ENCODE assay signal across 20 cellular contexts in the genomic region with DNA sequence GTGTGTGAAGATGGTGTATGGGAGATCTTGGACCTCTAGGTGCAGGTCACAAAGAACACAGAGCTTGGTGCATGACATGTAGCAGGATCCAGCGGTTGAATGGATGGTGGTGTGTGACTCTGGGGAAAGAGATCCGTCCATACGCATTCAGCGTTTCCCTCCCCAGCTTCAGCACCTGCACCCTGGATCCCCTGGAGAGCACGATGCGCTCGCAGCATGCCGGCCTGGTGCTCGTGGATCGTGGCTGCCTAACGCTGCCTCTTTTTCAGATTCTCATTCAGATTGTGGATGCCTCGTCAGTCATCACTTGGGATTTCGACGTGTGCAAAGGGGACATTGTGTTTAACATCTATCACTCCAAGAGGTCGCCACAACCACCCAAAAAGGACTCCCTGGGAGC.
DNase-seq lines count a peak whose midpoint lies in the region; ATAC-seq, FAIRE-seq and TF ChIP-seq lines count a peak whose summit lies in the region.
"Had no signal": no experiment of that assay in that cellular context is flagged by ENCODE, and none has a peak within 500 bp of the region (broad histone marks: within the 10 kb centered on the region; RNA-seq: fewer than 3 reads in every experiment).

No MANE protein-coding gene starts in this region.

- DNase-seq in stimulated activated naive CD8-positive, alpha-beta T cell treated with anti-CD3 and anti-CD28 coated beads, Interleukin-15, amount 100 ng/mL, for 72 hours, result no peak
- DNase-seq in GM12878 (ENCODE audit: low read depth, low spot score) (no peak), neuronal stem cell (ENCODE audit: low spot score) (no peak), upper lobe of right lung (no peak), activated gamma-delta T cell treated with Interleukin-2 at 50 U/mL for 16 hours (no peak), SW 1271 (lab: John Stamatoyannopoulos, UW) (no peak), NCI-H1105 treated with DMSO at 0.1 percent for 48 hours (lab: John Stamatoyannopoulos, UW) (no peak)
- DNase-seq: activated CD8-positive, alpha-beta T cell treated with anti-CD3 and anti-CD28 coated beads for 36 hours; activated naive CD4-positive, alpha-beta T cell treated with anti-CD3 and anti-CD28 coated beads, Interleukin-2, amount 10 ng/mL, durations not matched to agents 7 days and 5 days; activated T-cell treated with anti-CD3 and anti-CD28 coated beads, Interleukin-2, amount 50 U/mL, for 1 hour; GOT3; heart right ventricle; KG1; left lung; NCI-H510A treated with DMSO at 0.1 percent for 48 hours; T-helper 9 cell; testis had no signal

- TF ChIP-seq CTCF in GM12878 (IDR thresholded peaks at IDR 0.05 in 2 of 3, conservative IDR thresholded peaks at IDR 0.05 in 1 of 3; ENCODE audit: control insufficient read depth in 2 of 3, extremely low read depth in 1 of 3, insufficient read depth in 1 of 3, low read depth in 3 of 3, low read length in 3 of 3) (no peak), upper lobe of right lung (IDR thresholded peaks at IDR 0.05) (no peak)

- no peak overlapping the region for H3K4ac ChIP-seq in neuronal stem cell (ENCODE audit: low read length)

- FAIRE-seq in GM12878 (lab: Jason Lieb, UNC), result no peak
- FAIRE-seq: colon had no signal

- peak overlapping the region; percentile 14 for H3K27ac Mint-ChIP-seq in stimulated activated naive CD8-positive, alpha-beta T cell treated with anti-CD3 and anti-CD28 coated beads, Interleukin-15, Interleukin-2, amounts not matched to agents 100 ng/mL and 50 ng/mL, for 24 hours
- H3K27ac Mint-ChIP-seq in stimulated activated naive CD8-positive, alpha-beta T cell treated with anti-CD3 and anti-CD28 coated beads, Interleukin-15, amount 100 ng/mL, for 72 hours, result peak overlapping the region in 1 of 2 donors; percentile 8
- H3K27ac Mint-ChIP-seq: activated CD8-positive, alpha-beta T cell treated with anti-CD3 and anti-CD28 coated beads for 36 hours; activated naive CD4-positive, alpha-beta T cell treated with anti-CD3 and anti-CD28 coated beads, Interleukin-2, amount 10 ng/mL, durations not matched to agents 7 days and 5 days had no signal

- ATAC-seq in stimulated activated naive CD8-positive, alpha-beta T cell treated with anti-CD3 and anti-CD28 coated beads, Interleukin-15, amount 100 ng/mL, for 72 hours, result no peak
- ATAC-seq in GM12878 (no peak), upper lobe of right lung (no peak)
- ATAC-seq: activated CD8-positive, alpha-beta T cell treated with anti-CD3 and anti-CD28 coated beads for 36 hours; heart right ventricle; left lung; SK-N-SH treated with all-trans-retinoic acid at 6 μM for 48 hours had no signal

- H3K4me2 ChIP-seq in GM12878 (ENCODE audit: control insufficient read depth, insufficient read depth), result peak overlapping the region; percentile 85
- H3K4me2 ChIP-seq in neuronal stem cell (ENCODE audit: insufficient read depth, low read length, poor library complexity, severe bottlenecking), result no peak overlapping the region

- in situ Hi-C loops in GM12878 (cut with MboI), result no loop called here

- no peak overlapping the region for H3K14ac ChIP-seq in neuronal stem cell (ENCODE audit: low read length)

- POLR2A ChIA-PET in GM12878 (lab: Charles Lee), result interaction anchor here (0.8 to 3.5 kb wide), 10 partner anchors 10 to 123 kb away, joined by 3 to 18 read pairs (median 9); a partner anchor contains a TSS

- no TSS peak for BruUV-seq in GM12878 (replicated peaks; lab: Mats Ljungman, UMichigan)

- no peak overlapping the region for H3K18ac ChIP-seq in neuronal stem cell (ENCODE audit: low read length)

- no peak overlapping the region for H3K4me3 Mint-ChIP-seq in stimulated activated naive CD8-positive, alpha-beta T cell treated with anti-CD3 and anti-CD28 coated beads, Interleukin-15, Interleukin-2, amounts not matched to agents 100 ng/mL and 50 ng/mL, for 24 hours
- H3K4me3 Mint-ChIP-seq in stimulated activated naive CD8-positive, alpha-beta T cell treated with anti-CD3 and anti-CD28 coated beads, Interleukin-15, amount 100 ng/mL, for 72 hours, result no peak overlapping the region
- H3K4me3 Mint-ChIP-seq: activated CD8-positive, alpha-beta T cell treated with anti-CD3 and anti-CD28 coated beads for 36 hours; activated naive CD4-positive, alpha-beta T cell treated with anti-CD3 and anti-CD28 coated beads, Interleukin-2, amount 10 ng/mL, durations not matched to agents 7 days and 5 days had no signal

- H2AFZ ChIP-seq in GM12878 (ENCODE audit: control insufficient read depth, low read depth, low read length) (no peak overlapping the region), neuronal stem cell (ENCODE audit: low read length) (no peak overlapping the region)

- no peak overlapping the region for H2BK15ac ChIP-seq in neuronal stem cell (ENCODE audit: low read length)

- H3K27me3 ChIP-seq in GM12878 (replicated peaks in 1 of 2; ENCODE audit: control insufficient read depth in 2 of 2, insufficient read depth in 2 of 2, low read length in 1 of 2), result no peaks in the 10 kb centered on the region
- H3K27me3 ChIP-seq in neuronal stem cell (ENCODE audit: control insufficient read depth in 3 of 3, insufficient read depth in 3 of 3, low read depth in 1 of 3, low read length in 3 of 3), result no peaks in the 10 kb centered on the region
- no peaks in the 10 kb centered on the region for H3K27me3 ChIP-seq in upper lobe of right lung
- H3K27me3 ChIP-seq: heart right ventricle, left lung, testis had no signal

- no peaks in the 10 kb centered on the region for H3K9me3 Mint-ChIP-seq in stimulated activated naive CD8-positive, alpha-beta T cell treated with anti-CD3 and anti-CD28 coated beads, Interleukin-15, Interleukin-2, amounts not matched to agents 100 ng/mL and 50 ng/mL, for 24 hours
- no peaks in the 10 kb centered on the region for H3K9me3 Mint-ChIP-seq in stimulated activated naive CD8-positive, alpha-beta T cell treated with anti-CD3 and anti-CD28 coated beads, Interleukin-15, amount 100 ng/mL, for 72 hours
- H3K9me3 Mint-ChIP-seq: activated CD8-positive, alpha-beta T cell treated with anti-CD3 and anti-CD28 coated beads for 36 hours; activated naive CD4-positive, alpha-beta T cell treated with anti-CD3 and anti-CD28 coated beads, Interleukin-2, amount 10 ng/mL, durations not matched to agents 7 days and 5 days had no signal

- no peak; the same call in 1 of the 2 replicates for TF ChIP-seq POLR2A in GM12878 (IDR thresholded peaks at IDR 0.05; ENCODE audit: low read depth, low read length)

- CTCF ChIA-PET in GM12878 (lab: Yijun Ruan, JAX), result interaction anchor here (1.0 to 4.5 kb wide), 11 partner anchors 29 to 125 kb away, joined by 3 to 17 read pairs (median 5); a partner anchor contains a TSS

- H3K4me1 ChIP-seq in GM12878 (ENCODE audit: control insufficient read depth, insufficient read depth, low read length), result peaks cover 36% of the 10 kb centered on the region
- H3K4me1 ChIP-seq in neuronal stem cell (ENCODE audit: control insufficient read depth in 2 of 2, insufficient read depth in 1 of 2, low read depth in 1 of 2, low read length in 2 of 2), result peaks cover 0 to 5% of the 10 kb centered on the region in 2 donors
- peaks cover 14% of the 10 kb centered on the region for H3K4me1 ChIP-seq in upper lobe of right lung

- SMC1A ChIA-PET in GM12878 (lab: Charles Lee; ENCODE audit: uncharacterized antibody, unreplicated experiment), result interaction anchor here (0.9 to 2.9 kb wide), 13 partner anchors 15 to 124 kb away, joined by 3 to 20 read pairs (median 5); a partner anchor contains a TSS

- intact Hi-C loops in GM12878 (cut with micrococcal nuclease; ENCODE audit: unreplicated experiment), result loop anchor here (2.0 to 5.0 kb wide), 2 partner anchors 71 to 104 kb away; a partner anchor contains a TSS
- intact Hi-C loops in upper lobe of right lung (cut with DNase I), result loop anchor here (10.0 kb wide), 1 partner anchor 117 kb away; no protein-coding TSS in a partner anchor

- peak overlapping the region; percentile 92 for H3K27ac ChIP-seq in GM12878 (ENCODE audit: control insufficient read depth, insufficient read depth)
- H3K27ac ChIP-seq in neuronal stem cell (replicated peaks; ENCODE audit: low read length), result no peak overlapping the region
- H3K27ac ChIP-seq in upper lobe of right lung, result peak overlapping the region; percentile 30

- H2BK120ac ChIP-seq in neuronal stem cell (ENCODE audit: low read depth, low read length), result no peak overlapping the region

- no peak for TF ChIP-seq RAD21 in GM12878 (IDR thresholded peaks at IDR 0.05; ENCODE audit: insufficient read depth, low read depth, low read length)

- no peaks in the 10 kb centered on the region for H3K27me3 Mint-ChIP-seq in stimulated activated naive CD8-positive, alpha-beta T cell treated with anti-CD3 and anti-CD28 coated beads, Interleukin-15, Interleukin-2, amounts not matched to agents 100 ng/mL and 50 ng/mL, for 24 hours
- no peaks in the 10 kb centered on the region for H3K27me3 Mint-ChIP-seq in stimulated activated naive CD8-positive, alpha-beta T cell treated with anti-CD3 and anti-CD28 coated beads, Interleukin-15, amount 100 ng/mL, for 72 hours
- H3K27me3 Mint-ChIP-seq: activated CD8-positive, alpha-beta T cell treated with anti-CD3 and anti-CD28 coated beads for 36 hours; activated naive CD4-positive, alpha-beta T cell treated with anti-CD3 and anti-CD28 coated beads, Interleukin-2, amount 10 ng/mL, durations not matched to agents 7 days and 5 days had no signal

- no peaks in the 10 kb centered on the region for H4K20me1 ChIP-seq in GM12878 (ENCODE audit: control insufficient read depth, insufficient read depth)

- WGBS in GM12878 (ENCODE audit: insufficient coverage, insufficient replicate concordance, low lambda C conversion rate, missing lambda C conversion rate), result 91% methylated on average over 15 of the region's 15 CpGs
- WGBS in neuronal stem cell (ENCODE audit: extremely low coverage in 2 of 2, insufficient read length in 2 of 2, insufficient replicate concordance in 1 of 2), 2 donors, result no CpG with 5 or more reads among the region's 15 CpGs

- H3K23ac ChIP-seq in neuronal stem cell (ENCODE audit: low read depth, low read length, poor library complexity), result peak overlapping the region; percentile 32

- H3K4me3 ChIP-seq in GM12878 (no peak overlapping the region), neuronal stem cell (ENCODE audit: low read length in 2 of 2) (no peak overlapping the region), upper lobe of right lung (no peak overlapping the region)
- H3K4me3 ChIP-seq: heart right ventricle, left lung, testis had no signal

- H3K36me3 ChIP-seq in GM12878 (ENCODE audit: control insufficient read depth in 2 of 2, insufficient read depth in 2 of 2, low read length in 1 of 2) (peaks cover 53 to 70% of the 10 kb centered on the region in 2 experiments), neuronal stem cell (replicated peaks in 1 of 2; ENCODE audit: control insufficient read depth in 2 of 2, insufficient read depth in 2 of 2, low read length in 2 of 2) (peaks cover 58 to 95% of the 10 kb centered on the region in 2 donors), upper lobe of right lung (peaks cover 91% of the 10 kb centered on the region)

- no peak for TF ChIP-seq EP300 in GM12878 (IDR thresholded peaks at IDR 0.05; ENCODE audit: borderline replicate concordance in 1 of 2, control insufficient read depth in 1 of 2, low read depth in 2 of 2, low read length in 2 of 2)

- H3K9ac ChIP-seq in GM12878 (ENCODE audit: control insufficient read depth, insufficient read depth, low read length) (peak overlapping the region; percentile 62; the same call in 1 of the 2 replicates), neuronal stem cell (ENCODE audit: low read depth, low read length, poor library complexity) (peak overlapping the region; percentile 7)

- peaks cover 3% of the 10 kb centered on the region; the same call in 1 of the 2 replicates for H3K79me2 ChIP-seq in GM12878 (ENCODE audit: control insufficient read depth, insufficient read depth, low read length)

- H2AK5ac ChIP-seq in neuronal stem cell (ENCODE audit: low read depth, low read length), result no peak overlapping the region

- no peaks in the 10 kb centered on the region for H3K9me3 ChIP-seq in GM12878 (replicated peaks; ENCODE audit: control insufficient read depth, insufficient read depth, low read length)
- H3K9me3 ChIP-seq in neuronal stem cell (replicated peaks in 1 of 2; ENCODE audit: control insufficient read depth in 2 of 2, insufficient read depth in 1 of 2, low read depth in 1 of 2, low read length in 2 of 2), result peaks cover 0 to 2% of the 10 kb centered on the region in 2 donors
- no peaks in the 10 kb centered on the region for H3K9me3 ChIP-seq in upper lobe of right lung
- H3K9me3 ChIP-seq: heart right ventricle, left lung, testis had no signal

- H2BK5ac ChIP-seq in neuronal stem cell (ENCODE audit: low read length), result no peak overlapping the region

- H3K4me1 Mint-ChIP-seq in stimulated activated naive CD8-positive, alpha-beta T cell treated with anti-CD3 and anti-CD28 coated beads, Interleukin-15, Interleukin-2, amounts not matched to agents 100 ng/mL and 50 ng/mL, for 24 hours (ENCODE audit: low read depth), result peaks cover 10% of the 10 kb centered on the region
- peaks cover 6% of the 10 kb centered on the region for H3K4me1 Mint-ChIP-seq in stimulated activated naive CD8-positive, alpha-beta T cell treated with anti-CD3 and anti-CD28 coated beads, Interleukin-15, amount 100 ng/mL, for 72 hours
- H3K4me1 Mint-ChIP-seq: activated naive CD4-positive, alpha-beta T cell treated with anti-CD3 and anti-CD28 coated beads, Interleukin-2, amount 10 ng/mL, durations not matched to agents 7 days and 5 days had no signal

- H3K79me1 ChIP-seq in neuronal stem cell (ENCODE audit: low read depth, low read length), result no peaks in the 10 kb centered on the region

- peaks cover 68% of the 10 kb centered on the region for H3K36me3 Mint-ChIP-seq in stimulated activated naive CD8-positive, alpha-beta T cell treated with anti-CD3 and anti-CD28 coated beads, Interleukin-15, Interleukin-2, amounts not matched to agents 100 ng/mL and 50 ng/mL, for 24 hours (ENCODE audit: low read depth)

- H4K91ac ChIP-seq in neuronal stem cell (ENCODE audit: low read depth, low read length, poor library complexity), result no peak overlapping the region

- H4K8ac ChIP-seq in neuronal stem cell (ENCODE audit: low read depth, low read length), result no peak overlapping the region

- no peak overlapping the region for H2BK12ac ChIP-seq in neuronal stem cell (ENCODE audit: low read length)

- RAD21 ChIA-PET in GM12878 (lab: Charles Lee; ENCODE audit: unreplicated experiment), result interaction anchor here (0.9 to 3.4 kb wide), 15 partner anchors 9 to 121 kb away, joined by 3 to 29 read pairs (median 7); a partner anchor contains a TSS
